Comparison of ENCODE assay signal across 23 cellular contexts in the genomic region with DNA sequence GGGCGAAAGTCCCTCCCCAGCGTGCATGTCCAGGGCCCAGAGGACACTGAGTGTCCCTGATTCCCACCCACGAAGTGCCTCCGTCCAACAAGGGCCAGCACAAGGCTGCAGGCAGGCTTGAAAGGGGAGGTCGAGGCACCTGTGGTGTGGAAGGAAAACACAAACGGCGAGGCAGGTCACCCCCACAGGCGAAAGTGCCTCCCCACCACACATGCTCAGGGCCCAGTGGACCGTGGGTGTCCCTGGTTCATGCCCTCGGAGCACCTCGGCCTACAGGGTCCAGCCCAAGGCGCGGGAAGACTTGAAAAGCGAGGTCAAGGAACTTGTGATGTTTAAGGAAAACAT.
A peak's percentile ranks its signal among the peaks of the same experiment; 100 is the strongest.
DNase-seq lines count a peak whose midpoint lies in the region; ATAC-seq and TF ChIP-seq lines count a peak whose summit lies in the region.
"Had no signal": no experiment of that assay in that cellular context is flagged by ENCODE, and none has a peak within 500 bp of the region (broad histone marks: within the 10 kb centered on the region; RNA-seq: fewer than 3 reads in every experiment).

No MANE protein-coding gene starts in this region.

- H3K9me3 Mint-ChIP-seq in CD14-positive monocyte (peaks cover 70 to 91% (median 85%) of the 10 kb centered on the region in 7 donors), MCF 10A (ENCODE audit: unreplicated experiment) (no peaks in the 10 kb centered on the region)

- no peaks in the 10 kb centered on the region for H3K36me3 ChIP-seq in BE2C
- no peaks in the 10 kb centered on the region for H3K36me3 ChIP-seq in brain microvascular endothelial cell (replicated peaks)

- no peaks in the 10 kb centered on the region for H3K4me1 ChIP-seq in BE2C

- H3K27me3 ChIP-seq in BE2C = no peaks in the 10 kb centered on the region
- no peaks in the 10 kb centered on the region for H3K27me3 ChIP-seq in brain microvascular endothelial cell (replicated peaks)

- TF ChIP-seq CTCF in BE2C (IDR thresholded peaks at IDR 0.05; ENCODE audit: low read depth, low read length) (no peak), CD14-positive monocyte (IDR thresholded peaks at IDR 0.05) (no peak), brain microvascular endothelial cell (IDR thresholded peaks at IDR 0.05; ENCODE audit: low read depth, low read length, missing control alignments) (no peak), MCF 10A (IDR thresholded peaks at IDR 0.05; ENCODE audit: unreplicated experiment) (no peak)

- intact Hi-C loops in CD14-positive monocyte (cut with micrococcal nuclease) = no loop called here
- intact Hi-C loops in posterior vena cava (cut with DNase I) = no loop called here
- intact Hi-C loops in MCF 10A (cut with micrococcal nuclease) = no loop called here

- BruUV-seq in MCF 10A (replicated peaks; lab: Mats Ljungman, UMichigan) = no TSS peak

- DNase-seq in BE2C (peak; percentile 2), CD14-positive monocyte (ENCODE audit: low spot score) (peak; percentile 25), posterior vena cava (ENCODE audit: low spot score) (peak; percentile 58), brain microvascular endothelial cell (no peak), MCF 10A (ENCODE audit: unreplicated experiment) (no peak)
- peak; percentile 1 for DNase-seq in effector CD4-positive, alpha-beta T cell
- DNase-seq: CD4-positive, CD25-positive, alpha-beta regulatory T cell; HCEC 1CT; hypothalamus; immature natural killer cell; KG1; MM.1S; NCI-H446; OCI-M1; stimulated activated naive CD4-positive, alpha-beta T cell had no signal

- ATAC-seq in HG03196 (IDR thresholded peaks at IDR 0.05; ENCODE audit: unreplicated experiment) (no peak), HG03025 (IDR thresholded peaks at IDR 0.05; ENCODE audit: low FRiP score, unreplicated experiment) (no peak)
- ATAC-seq: activated CD8-positive, alpha-beta memory T cell treated with anti-CD3 and anti-CD28 coated beads, Interleukin-2, amount 10 ng/mL, durations not matched to agents 7 days and 5 days; natural killer cell had no signal

- no peak overlapping the region for H3K4me3 ChIP-seq in BE2C (ENCODE audit: low read depth, low read length)
- H3K4me3 ChIP-seq in brain microvascular endothelial cell (ENCODE audit: low read depth, low read length) = no peak overlapping the region

- H3K27ac Mint-ChIP-seq in CD14-positive monocyte = no peak overlapping the region
- no peak overlapping the region for H3K27ac Mint-ChIP-seq in MCF 10A (ENCODE audit: low read depth, unreplicated experiment)
- H3K27ac Mint-ChIP-seq: activated CD8-positive, alpha-beta memory T cell treated with anti-CD3 and anti-CD28 coated beads, Interleukin-2, amount 10 ng/mL, durations not matched to agents 7 days and 5 days; activated naive CD8-positive, alpha-beta T cell treated with anti-CD3 and anti-CD28 coated beads, Interleukin-2, amount 10 ng/mL, durations not matched to agents 7 days and 5 days; CD4-positive, CD25-positive, alpha-beta regulatory T cell; immature natural killer cell; natural killer cell; T-helper 2 cell treated with Interferon-gamma antibody and Interleukin-4, amounts not matched to agents 5 μg/mL and 100 μg/mL, for 36 hours had no signal

- H3K27ac ChIP-seq in brain microvascular endothelial cell = no peak overlapping the region
- H3K27ac ChIP-seq: VCaP had no signal

- H3K36me3 Mint-ChIP-seq in CD14-positive monocyte (no peaks in the 10 kb centered on the region), MCF 10A (ENCODE audit: insufficient read depth, unreplicated experiment) (no peaks in the 10 kb centered on the region)
- H3K36me3 Mint-ChIP-seq: activated CD8-positive, alpha-beta memory T cell treated with anti-CD3 and anti-CD28 coated beads, Interleukin-2, amount 10 ng/mL, durations not matched to agents 7 days and 5 days; activated naive CD8-positive, alpha-beta T cell treated with anti-CD3 and anti-CD28 coated beads, Interleukin-2, amount 10 ng/mL, durations not matched to agents 7 days and 5 days; CD4-positive, CD25-positive, alpha-beta regulatory T cell; natural killer cell had no signal

- CTCF ChIA-PET in MCF 10A (lab: Yijun Ruan, JAX) = no interaction called here

- H3K9me3 ChIP-seq in BE2C = no peaks in the 10 kb centered on the region

- POLR2A ChIA-PET in MCF 10A (lab: Yijun Ruan, JAX) = no interaction called here

- H3K4me1 Mint-ChIP-seq in CD14-positive monocyte (no peaks in the 10 kb centered on the region), MCF 10A (ENCODE audit: insufficient read depth, unreplicated experiment) (no peaks in the 10 kb centered on the region)
- H3K4me1 Mint-ChIP-seq: activated CD8-positive, alpha-beta memory T cell treated with anti-CD3 and anti-CD28 coated beads, Interleukin-2, amount 10 ng/mL, durations not matched to agents 7 days and 5 days; activated naive CD8-positive, alpha-beta T cell treated with anti-CD3 and anti-CD28 coated beads, Interleukin-2, amount 10 ng/mL, durations not matched to agents 7 days and 5 days; CD4-positive, CD25-positive, alpha-beta regulatory T cell; central memory CD8-positive, alpha-beta T cell; immature natural killer cell; natural killer cell had no signal

- H3K27me3 Mint-ChIP-seq in CD14-positive monocyte (ENCODE audit: low read depth in 3 of 3) = no peaks in the 10 kb centered on the region
- H3K27me3 Mint-ChIP-seq in MCF 10A (ENCODE audit: insufficient read depth, unreplicated experiment) = no peaks in the 10 kb centered on the region
- H3K27me3 Mint-ChIP-seq: activated CD8-positive, alpha-beta memory T cell treated with anti-CD3 and anti-CD28 coated beads, Interleukin-2, amount 10 ng/mL, durations not matched to agents 7 days and 5 days; activated naive CD8-positive, alpha-beta T cell treated with anti-CD3 and anti-CD28 coated beads, Interleukin-2, amount 10 ng/mL, durations not matched to agents 7 days and 5 days; CD4-positive, CD25-positive, alpha-beta regulatory T cell; central memory CD8-positive, alpha-beta T cell had no signal

- no peak overlapping the region for H3K4me3 Mint-ChIP-seq in CD14-positive monocyte
- no peak overlapping the region for H3K4me3 Mint-ChIP-seq in MCF 10A (ENCODE audit: unreplicated experiment)
- H3K4me3 Mint-ChIP-seq: activated CD8-positive, alpha-beta memory T cell treated with anti-CD3 and anti-CD28 coated beads, Interleukin-2, amount 10 ng/mL, durations not matched to agents 7 days and 5 days; activated naive CD8-positive, alpha-beta T cell treated with anti-CD3 and anti-CD28 coated beads, Interleukin-2, amount 10 ng/mL, durations not matched to agents 7 days and 5 days; CD4-positive, CD25-positive, alpha-beta regulatory T cell; central memory CD8-positive, alpha-beta T cell; immature natural killer cell; natural killer cell; T-helper 2 cell treated with Interferon-gamma antibody and Interleukin-4, amounts not matched to agents 5 μg/mL and 100 μg/mL, for 36 hours had no signal

- in situ Hi-C loops in brain microvascular endothelial cell (cut with HindIII; ENCODE audit: low pct_ligation_motif_present, low sequenced_read_pairs) = no loop called here

Comparison
In these comparisons a context has a peak if more than half of its experiments do, and no peak if none do; other contexts are left out.
1. DNase-seq: peak in BE2C (single experiment), CD14-positive monocyte (single experiment), effector CD4-positive, alpha-beta T cell (single experiment) and posterior vena cava (single experiment); none in brain microvascular endothelial cell (single experiment) and MCF 10A (single experiment).